Comparison of ENCODE assay signal across 16 cellular contexts in genomic region chr5:68371607-68372006, GRCh38.
DNase-seq lines count a peak whose midpoint lies in the region; ATAC-seq and TF ChIP-seq lines count a peak whose summit lies in the region.
"Had no signal": no experiment of that assay in that cellular context is flagged by ENCODE, and none has a peak within 500 bp of the region (broad histone marks: within the 10 kb centered on the region; RNA-seq: fewer than 3 reads in every experiment).

No MANE protein-coding gene starts in this region.

- H3K9me3 Mint-ChIP-seq in CD14-positive monocyte: peaks cover 0 to 2% (median 0%) of the 10 kb centered on the region in 7 donors
- H3K9me3 Mint-ChIP-seq: CD4-positive, alpha-beta T cell; CD8-positive, alpha-beta T cell had no signal

- no peak overlapping the region for H3K9ac ChIP-seq in adipocyte (ENCODE audit: low read length)
- H3K9ac ChIP-seq: BLaER1 had no signal

- no peaks in the 10 kb centered on the region for H3K36me3 Mint-ChIP-seq in CD14-positive monocyte
- H3K36me3 Mint-ChIP-seq: CD8-positive, alpha-beta T cell had no signal

- H3K27me3 ChIP-seq in adipocyte (replicated peaks; ENCODE audit: control insufficient read depth, insufficient read depth, low read length): no peaks in the 10 kb centered on the region
- H3K27me3 ChIP-seq: BE2C, BLaER1 had no signal

- no peaks in the 10 kb centered on the region for H3K9me3 ChIP-seq in adipocyte (ENCODE audit: control insufficient read depth, low read length)
- H3K9me3 ChIP-seq: BE2C, Caco-2 had no signal

- no peak for ATAC-seq in GM21381 (IDR thresholded peaks at IDR 0.05; ENCODE audit: unreplicated experiment)
- ATAC-seq: CD8-positive, alpha-beta T cell had no signal

- H3K4me1 Mint-ChIP-seq in CD14-positive monocyte: peaks cover 68% of the 10 kb centered on the region

- no peak for TF ChIP-seq CTCF in CD14-positive monocyte (IDR thresholded peaks at IDR 0.05)

- no peaks in the 10 kb centered on the region for H3K27me3 Mint-ChIP-seq in CD14-positive monocyte (ENCODE audit: low read depth in 3 of 3)
- H3K27me3 Mint-ChIP-seq: CD4-positive, alpha-beta T cell had no signal

- H3K4me3 ChIP-seq in adipocyte (ENCODE audit: low read length): peak overlapping the region; percentile 30
- H3K4me3 ChIP-seq: BLaER1 had no signal

- DNase-seq in CD14-positive monocyte (ENCODE audit: low spot score) (no peak), adipocyte (ENCODE audit: low read depth) (no peak), erythroblast (lab: John Stamatoyannopoulos, UW) (peak; percentile 45 to 46), substantia nigra (lab: John Stamatoyannopoulos, UW) (no peak)
- DNase-seq: 8988T; ACHN; BE2C; C1 segment of cervical spinal cord; Caco-2; Calu3; CD4-positive, alpha-beta T cell; CD8-positive, alpha-beta T cell; DMS79 treated with DMSO at 0.1 percent for 48 hours; GF-D8 had no signal

- intact Hi-C loops in CD14-positive monocyte (cut with micrococcal nuclease): no loop called here

- no peak overlapping the region for H3K27ac ChIP-seq in substantia nigra (ENCODE audit: low read depth, low read length, poor library complexity, severe bottlenecking)
- H3K27ac ChIP-seq: BLaER1 had no signal

- H3K36me3 ChIP-seq in adipocyte (ENCODE audit: control insufficient read depth, insufficient read depth, low read length, severe bottlenecking): no peaks in the 10 kb centered on the region
- H3K36me3 ChIP-seq: BE2C, BLaER1 had no signal

- no peak for TF ChIP-seq POLR2A in erythroblast (IDR thresholded peaks at IDR 0.05; ENCODE audit: low read length)

- peaks cover 38% of the 10 kb centered on the region for H3K4me1 ChIP-seq in adipocyte (ENCODE audit: control insufficient read depth, insufficient read depth, low read length)
- H3K4me1 ChIP-seq: Caco-2 had no signal

- peak overlapping the region; percentile 68 to 91 (median 82) for H3K27ac Mint-ChIP-seq in CD14-positive monocyte
- H3K27ac Mint-ChIP-seq: CD4-positive, alpha-beta T cell; CD8-positive, alpha-beta T cell had no signal

- peak overlapping the region in 1 of 2 donors; percentile 43 for H3K4me3 Mint-ChIP-seq in CD14-positive monocyte
- H3K4me3 Mint-ChIP-seq: CD4-positive, alpha-beta T cell; CD8-positive, alpha-beta T cell had no signal

Comparison
In these comparisons a context has a peak if more than half of its experiments do, and no peak if none do; other contexts are left out.
1. DNase-seq: peak in erythroblast (2 of 2); none in CD14-positive monocyte (single experiment), adipocyte (single experiment) and substantia nigra (0 of 49).